Comparison of ENCODE assay signal across 2 cellular contexts in genomic region chr15:68842958-68843357, GRCh38.
TF ChIP-seq lines count a peak whose summit lies in the region.

No MANE protein-coding gene starts in this region.

TF ChIP-seq in HEK293, 187 proteins besides CTCF, POLR2A, EP300 and RAD21 (continued from another document):
- TF ChIP-seq ZNF114 (tag by site-specific recombination; IDR thresholded peaks at IDR 0.05): no peak
- TF ChIP-seq ZSCAN4 (tag by site-specific recombination; IDR thresholded peaks at IDR 0.05): no peak
- TF ChIP-seq SCRT2 (tag by site-specific recombination; IDR thresholded peaks at IDR 0.05): peak; percentile 73
- peak; percentile 81 for TF ChIP-seq SCRT1 (tag by site-specific recombination; IDR thresholded peaks at IDR 0.05; ENCODE audit: borderline replicate concordance)
- no peak for TF ChIP-seq ZNF169 (tag by site-specific recombination; IDR thresholded peaks at IDR 0.05)
- TF ChIP-seq ZFP37 (tag by site-specific recombination; IDR thresholded peaks at IDR 0.05): no peak
- peak; percentile 63 for TF ChIP-seq PRDM1 (tag by site-specific recombination; IDR thresholded peaks at IDR 0.05)
- TF ChIP-seq ZNF548 (tag by site-specific recombination; IDR thresholded peaks at IDR 0.05): no peak
- TF ChIP-seq ZNF24 (tag by site-specific recombination; IDR thresholded peaks at IDR 0.05): no peak
- no peak for TF ChIP-seq ZNF184 (tag by site-specific recombination; IDR thresholded peaks at IDR 0.05)
- TF ChIP-seq ZNF354C (tag by site-specific recombination; IDR thresholded peaks at IDR 0.05; ENCODE audit: borderline replicate concordance, low read depth): 0 out of 2 replicates have a peak, but pooled peaks have one; percentile 9
- no peak for TF ChIP-seq SALL2 (tag by site-specific recombination; IDR thresholded peaks at IDR 0.05; ENCODE audit: borderline replicate concordance)
- peak; percentile 82 for TF ChIP-seq ZNF341 (tag by site-specific recombination; IDR thresholded peaks at IDR 0.05; ENCODE audit: low read depth)
- no peak for TF ChIP-seq ZBTB6 (tag by site-specific recombination; IDR thresholded peaks at IDR 0.05)

TF ChIP-seq in HepG2, 621 proteins besides CTCF, POLR2A, EP300 and RAD21 (continued from another document):
- TF ChIP-seq IRX3 (CRISPR knock-in tag; IDR thresholded peaks at IDR 0.05; ENCODE audit: borderline replicate concordance, low read depth) (no peak), REPIN1 (CRISPR knock-in tag; IDR thresholded peaks at IDR 0.05; ENCODE audit: borderline replicate concordance, low read depth) (no peak), ZNF572 (CRISPR knock-in tag; IDR thresholded peaks at IDR 0.05) (no peak), DBP (CRISPR knock-in tag; IDR thresholded peaks at IDR 0.05; ENCODE audit: not compliant biosample characterization) (no peak), ZNF543 (CRISPR knock-in tag; IDR thresholded peaks at IDR 0.05) (no peak), ZFP62 (CRISPR knock-in tag; IDR thresholded peaks at IDR 0.05) (no peak), MAFK (conservative IDR thresholded peaks at IDR 0.05 in 1 of 2, IDR thresholded peaks at IDR 0.05 in 1 of 2; ENCODE audit: low read length in 2 of 2) (no peak), PATZ1 (CRISPR knock-in tag; IDR thresholded peaks at IDR 0.05) (no peak), MIER2 (CRISPR knock-in tag; IDR thresholded peaks at IDR 0.05) (no peak), ZSCAN12 (CRISPR knock-in tag; IDR thresholded peaks at IDR 0.05) (no peak), SIN3A (IDR thresholded peaks at IDR 0.05; ENCODE audit: borderline replicate concordance, low read depth, low read length) (no peak), ZNF362 (CRISPR knock-in tag; IDR thresholded peaks at IDR 0.05; ENCODE audit: borderline replicate concordance) (no peak), MEF2D (CRISPR knock-in tag; IDR thresholded peaks at IDR 0.05) (no peak), LBX2 (CRISPR knock-in tag; IDR thresholded peaks at IDR 0.05; ENCODE audit: borderline replicate concordance) (no peak), PLRG1 (conservative IDR thresholded peaks at IDR 0.05) (no peak), PAXIP1 (CRISPR knock-in tag; conservative IDR thresholded peaks at IDR 0.05) (no peak)
